1 cellular context compared by ENCODE assay signal in the genomic region with DNA sequence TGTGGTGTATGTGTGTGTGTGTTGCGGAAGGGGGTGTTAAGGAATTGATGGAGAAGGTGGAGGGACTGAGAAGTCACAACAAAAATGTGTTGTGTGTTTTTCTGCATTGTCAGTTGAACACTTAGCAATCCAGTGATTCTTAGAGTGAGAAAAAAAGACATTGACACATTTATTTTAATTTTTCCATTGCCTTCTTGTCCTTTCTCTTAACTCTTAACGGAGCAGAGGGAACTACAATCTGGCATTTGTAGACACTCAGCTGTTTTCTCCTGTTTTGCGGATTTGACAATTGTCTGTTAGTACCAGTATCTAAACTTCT.
TF ChIP-seq lines count a peak whose summit lies in the region.

No MANE protein-coding gene starts in this region.

TF ChIP-seq in GM12878, 131 proteins besides CTCF, POLR2A, EP300 and RAD21:
- TF ChIP-seq HDAC2 (IDR thresholded peaks at IDR 0.05) (no peak), PML (IDR thresholded peaks at IDR 0.05; ENCODE audit: low read length) (0 out of 2 replicates have a peak, but pooled peaks have one; percentile 3)
